1 cellular context compared by ENCODE assay signal in the genomic region with DNA sequence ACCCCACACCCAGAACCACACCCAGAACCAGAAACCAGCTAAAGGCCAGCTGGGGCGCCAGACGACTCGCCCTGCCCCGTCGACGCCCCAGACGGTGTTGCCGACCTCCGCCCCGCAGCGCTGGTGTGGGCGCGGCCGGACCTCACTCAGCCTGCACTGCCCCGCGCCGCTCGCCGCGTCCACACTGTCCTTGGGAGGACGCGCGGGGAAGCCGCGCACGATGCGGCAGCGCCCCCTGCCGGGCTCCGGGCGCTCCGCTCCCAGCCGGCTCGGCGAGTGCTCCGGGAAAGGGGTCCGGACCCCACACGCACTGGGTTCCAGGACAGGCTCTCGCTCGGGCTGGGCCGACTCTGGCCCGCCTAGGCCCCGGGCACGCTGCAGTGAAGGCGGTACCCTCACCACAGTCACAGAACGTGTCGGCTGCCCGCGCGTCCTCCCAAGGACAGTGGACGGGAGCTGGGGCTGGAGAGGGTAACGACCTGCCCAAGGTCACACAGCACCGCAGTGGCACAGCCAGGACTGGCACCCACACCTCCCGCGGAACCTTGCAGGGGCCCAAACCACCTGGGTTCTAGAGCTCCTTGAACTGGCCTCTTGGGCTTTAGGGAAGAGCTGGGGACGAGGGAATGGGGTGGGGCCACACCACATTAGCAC.
TF ChIP-seq lines count a peak whose summit lies in the region.

No MANE protein-coding gene starts in this region.

TF ChIP-seq in K562, 482 proteins besides CTCF, POLR2A, EP300 and RAD21 (continued from another document and continues in another):
- TF ChIP-seq, protein P1, sequence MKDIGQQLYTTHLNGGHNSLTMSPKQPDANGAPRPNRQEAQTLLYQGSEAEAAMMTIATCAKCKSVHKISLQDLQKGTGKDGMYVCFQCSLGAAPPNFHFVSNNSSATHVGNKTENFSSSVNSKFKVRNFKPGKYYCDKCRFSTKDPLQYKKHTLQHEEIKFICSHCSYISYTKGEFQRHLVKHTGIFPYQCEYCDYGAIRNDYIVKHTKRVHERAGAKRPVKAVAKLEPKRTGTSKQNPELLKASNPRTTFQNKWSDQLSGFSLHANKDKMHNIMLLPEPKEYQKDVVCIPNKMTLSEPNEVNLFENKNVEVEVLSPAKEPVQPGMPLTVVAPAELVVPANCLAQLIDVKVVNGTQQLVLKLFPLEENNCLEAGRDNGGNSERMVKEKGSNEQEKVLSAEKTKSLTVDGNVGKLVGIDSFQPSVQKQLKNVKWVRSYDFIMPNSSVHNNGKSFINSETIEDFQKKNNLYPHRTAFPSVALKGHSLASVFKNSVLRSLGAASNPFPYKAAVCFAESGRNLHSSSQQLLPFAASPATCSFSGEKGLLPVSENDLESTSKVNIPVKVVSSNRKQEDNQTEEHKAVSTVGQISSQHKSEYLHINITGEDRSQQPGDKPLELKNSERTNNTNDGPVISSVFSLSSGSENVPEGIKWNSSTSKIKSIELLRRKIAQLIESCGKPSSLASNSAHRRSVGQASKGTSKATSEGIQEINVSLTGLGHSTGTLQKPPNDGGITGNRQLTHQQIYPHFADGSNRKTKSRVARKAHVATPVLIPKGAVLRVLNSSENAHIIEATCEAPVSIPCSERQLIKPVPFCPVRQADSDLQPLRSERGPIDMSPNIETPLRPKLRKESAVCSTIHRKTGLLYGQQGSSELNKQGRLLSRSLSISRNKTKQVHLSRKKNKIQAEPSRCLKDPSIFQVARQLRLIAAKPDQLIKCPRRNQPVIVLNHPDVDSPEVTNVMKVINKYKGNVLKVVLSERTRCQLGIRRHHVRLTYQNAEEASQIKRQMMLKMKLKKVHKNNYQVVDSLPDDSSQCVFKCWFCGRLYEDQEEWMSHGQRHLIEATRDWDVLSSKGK (CRISPR knock-in tag; IDR thresholded peaks at IDR 0.05), result no peak
- TF ChIP-seq SP2 (IDR thresholded peaks at IDR 0.05; ENCODE audit: extremely low read depth, low read depth, low read length, poor library complexity, severe bottlenecking) (no peak), PHF8 (IDR thresholded peaks at IDR 0.05; ENCODE audit: borderline replicate concordance, low read length) (peak; percentile 45; the same call in 1 of the 2 replicates), NONO (IDR thresholded peaks at IDR 0.05; ENCODE audit: low read depth in 2 of 2, low read length in 1 of 2) (0 out of 4 replicates have a peak, but pooled peaks of 1 of the 2 experiments have one; percentile 10), STAG1 (CRISPR knock-in tag; IDR thresholded peaks at IDR 0.05; ENCODE audit: borderline replicate concordance) (peak; percentile 81), STAT5B (CRISPR knock-in tag; IDR thresholded peaks at IDR 0.05) (no peak), ZNF707 (CRISPR knock-in tag; conservative IDR thresholded peaks at IDR 0.05) (no peak), ZKSCAN3 (CRISPR knock-in tag; IDR thresholded peaks at IDR 0.05) (no peak), PTTG1 (tag; IDR thresholded peaks at IDR 0.05; ENCODE audit: low read depth) (no peak), KDM5B (IDR thresholded peaks at IDR 0.05; ENCODE audit: insufficient replicate concordance, low read depth, low read length) (peak; percentile 36), ZBTB17 (CRISPR knock-in tag; IDR thresholded peaks at IDR 0.05) (no peak), TAF15 (IDR thresholded peaks at IDR 0.05; ENCODE audit: low read depth, low read length) (no peak), ZNF408 (CRISPR knock-in tag; IDR thresholded peaks at IDR 0.05; ENCODE audit: low read depth) (no peak), ZNF24 (IDR thresholded peaks at IDR 0.05) (peak; percentile 62; the same call in 1 of the 2 replicates), SMC3 (conservative IDR thresholded peaks at IDR 0.05; ENCODE audit: insufficient read depth, low read depth, low read length) (peak; percentile 68), HSF4 (CRISPR knock-in tag; IDR thresholded peaks at IDR 0.05; ENCODE audit: borderline replicate concordance) (no peak), LCOR (CRISPR knock-in tag; IDR thresholded peaks at IDR 0.05) (peak; percentile 26; the same call in 1 of the 2 replicates), ZC3H11A (IDR thresholded peaks at IDR 0.05; ENCODE audit: low read depth, low read length) (no peak), PHF20 (IDR thresholded peaks at IDR 0.05; ENCODE audit: partially characterized antibody) (no peak), MTA3 (IDR thresholded peaks at IDR 0.05; ENCODE audit: borderline replicate concordance) (peak; percentile 83), HMGN3 (IDR thresholded peaks at IDR 0.05; ENCODE audit: borderline replicate concordance, extremely low read depth, insufficient read length, low read depth, low read length) (peak; percentile 22), MAZ (CRISPR knock-in tag; conservative IDR thresholded peaks at IDR 0.05 in 1 of 2, IDR thresholded peaks at IDR 0.05 in 1 of 2) (peak in 1 of 2 experiments; percentile 19; a peak in 1 of 4 replicates), BDP1 (IDR thresholded peaks at IDR 0.05; ENCODE audit: insufficient read depth, insufficient read length) (no peak), ZNF253 (CRISPR knock-in tag; conservative IDR thresholded peaks at IDR 0.05) (no peak)
- TF ChIP-seq, protein P2, sequence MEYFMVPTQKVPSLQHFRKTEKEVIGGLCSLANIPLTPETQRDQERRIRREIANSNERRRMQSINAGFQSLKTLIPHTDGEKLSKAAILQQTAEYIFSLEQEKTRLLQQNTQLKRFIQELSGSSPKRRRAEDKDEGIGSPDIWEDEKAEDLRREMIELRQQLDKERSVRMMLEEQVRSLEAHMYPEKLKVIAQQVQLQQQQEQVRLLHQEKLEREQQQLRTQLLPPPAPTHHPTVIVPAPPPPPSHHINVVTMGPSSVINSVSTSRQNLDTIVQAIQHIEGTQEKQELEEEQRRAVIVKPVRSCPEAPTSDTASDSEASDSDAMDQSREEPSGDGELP (CRISPR knock-in tag; IDR thresholded peaks at IDR 0.05; ENCODE audit: borderline replicate concordance), result peak; percentile 38; the same call in 1 of the 2 replicates
- TF ChIP-seq, protein P3, sequence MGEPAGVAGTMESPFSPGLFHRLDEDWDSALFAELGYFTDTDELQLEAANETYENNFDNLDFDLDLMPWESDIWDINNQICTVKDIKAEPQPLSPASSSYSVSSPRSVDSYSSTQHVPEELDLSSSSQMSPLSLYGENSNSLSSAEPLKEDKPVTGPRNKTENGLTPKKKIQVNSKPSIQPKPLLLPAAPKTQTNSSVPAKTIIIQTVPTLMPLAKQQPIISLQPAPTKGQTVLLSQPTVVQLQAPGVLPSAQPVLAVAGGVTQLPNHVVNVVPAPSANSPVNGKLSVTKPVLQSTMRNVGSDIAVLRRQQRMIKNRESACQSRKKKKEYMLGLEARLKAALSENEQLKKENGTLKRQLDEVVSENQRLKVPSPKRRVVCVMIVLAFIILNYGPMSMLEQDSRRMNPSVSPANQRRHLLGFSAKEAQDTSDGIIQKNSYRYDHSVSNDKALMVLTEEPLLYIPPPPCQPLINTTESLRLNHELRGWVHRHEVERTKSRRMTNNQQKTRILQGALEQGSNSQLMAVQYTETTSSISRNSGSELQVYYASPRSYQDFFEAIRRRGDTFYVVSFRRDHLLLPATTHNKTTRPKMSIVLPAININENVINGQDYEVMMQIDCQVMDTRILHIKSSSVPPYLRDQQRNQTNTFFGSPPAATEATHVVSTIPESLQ (CRISPR knock-in tag; IDR thresholded peaks at IDR 0.05), result 0 out of 2 replicates have a peak, but pooled peaks have one; percentile 74
- TF ChIP-seq, protein P4, sequence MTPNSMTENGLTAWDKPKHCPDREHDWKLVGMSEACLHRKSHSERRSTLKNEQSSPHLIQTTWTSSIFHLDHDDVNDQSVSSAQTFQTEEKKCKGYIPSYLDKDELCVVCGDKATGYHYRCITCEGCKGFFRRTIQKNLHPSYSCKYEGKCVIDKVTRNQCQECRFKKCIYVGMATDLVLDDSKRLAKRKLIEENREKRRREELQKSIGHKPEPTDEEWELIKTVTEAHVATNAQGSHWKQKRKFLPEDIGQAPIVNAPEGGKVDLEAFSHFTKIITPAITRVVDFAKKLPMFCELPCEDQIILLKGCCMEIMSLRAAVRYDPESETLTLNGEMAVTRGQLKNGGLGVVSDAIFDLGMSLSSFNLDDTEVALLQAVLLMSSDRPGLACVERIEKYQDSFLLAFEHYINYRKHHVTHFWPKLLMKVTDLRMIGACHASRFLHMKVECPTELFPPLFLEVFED (CRISPR knock-in tag; conservative IDR thresholded peaks at IDR 0.05), result no peak
- TF ChIP-seq, protein P5, sequence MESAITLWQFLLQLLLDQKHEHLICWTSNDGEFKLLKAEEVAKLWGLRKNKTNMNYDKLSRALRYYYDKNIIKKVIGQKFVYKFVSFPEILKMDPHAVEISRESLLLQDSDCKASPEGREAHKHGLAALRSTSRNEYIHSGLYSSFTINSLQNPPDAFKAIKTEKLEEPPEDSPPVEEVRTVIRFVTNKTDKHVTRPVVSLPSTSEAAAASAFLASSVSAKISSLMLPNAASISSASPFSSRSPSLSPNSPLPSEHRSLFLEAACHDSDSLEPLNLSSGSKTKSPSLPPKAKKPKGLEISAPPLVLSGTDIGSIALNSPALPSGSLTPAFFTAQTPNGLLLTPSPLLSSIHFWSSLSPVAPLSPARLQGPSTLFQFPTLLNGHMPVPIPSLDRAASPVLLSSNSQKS (CRISPR knock-in tag; IDR thresholded peaks at IDR 0.05), result no peak
- TF ChIP-seq, protein P6, sequence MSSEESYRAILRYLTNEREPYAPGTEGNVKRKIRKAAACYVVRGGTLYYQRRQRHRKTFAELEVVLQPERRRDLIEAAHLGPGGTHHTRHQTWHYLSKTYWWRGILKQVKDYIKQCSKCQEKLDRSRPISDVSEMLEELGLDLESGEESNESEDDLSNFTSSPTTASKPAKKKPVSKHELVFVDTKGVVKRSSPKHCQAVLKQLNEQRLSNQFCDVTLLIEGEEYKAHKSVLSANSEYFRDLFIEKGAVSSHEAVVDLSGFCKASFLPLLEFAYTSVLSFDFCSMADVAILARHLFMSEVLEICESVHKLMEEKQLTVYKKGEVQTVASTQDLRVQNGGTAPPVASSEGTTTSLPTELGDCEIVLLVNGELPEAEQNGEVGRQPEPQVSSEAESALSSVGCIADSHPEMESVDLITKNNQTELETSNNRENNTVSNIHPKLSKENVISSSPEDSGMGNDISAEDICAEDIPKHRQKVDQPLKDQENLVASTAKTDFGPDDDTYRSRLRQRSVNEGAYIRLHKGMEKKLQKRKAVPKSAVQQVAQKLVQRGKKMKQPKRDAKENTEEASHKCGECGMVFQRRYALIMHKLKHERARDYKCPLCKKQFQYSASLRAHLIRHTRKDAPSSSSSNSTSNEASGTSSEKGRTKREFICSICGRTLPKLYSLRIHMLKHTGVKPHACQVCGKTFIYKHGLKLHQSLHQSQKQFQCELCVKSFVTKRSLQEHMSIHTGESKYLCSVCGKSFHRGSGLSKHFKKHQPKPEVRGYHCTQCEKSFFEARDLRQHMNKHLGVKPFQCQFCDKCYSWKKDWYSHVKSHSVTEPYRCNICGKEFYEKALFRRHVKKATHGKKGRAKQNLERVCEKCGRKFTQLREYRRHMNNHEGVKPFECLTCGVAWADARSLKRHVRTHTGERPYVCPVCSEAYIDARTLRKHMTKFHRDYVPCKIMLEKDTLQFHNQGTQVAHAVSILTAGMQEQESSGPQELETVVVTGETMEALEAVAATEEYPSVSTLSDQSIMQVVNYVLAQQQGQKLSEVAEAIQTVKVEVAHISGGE (CRISPR knock-in tag; IDR thresholded peaks at IDR 0.05), result peak in 2 of 3 experiments; percentile 71 to 90; a peak in 4 of 6 replicates
- TF ChIP-seq, protein P7, sequence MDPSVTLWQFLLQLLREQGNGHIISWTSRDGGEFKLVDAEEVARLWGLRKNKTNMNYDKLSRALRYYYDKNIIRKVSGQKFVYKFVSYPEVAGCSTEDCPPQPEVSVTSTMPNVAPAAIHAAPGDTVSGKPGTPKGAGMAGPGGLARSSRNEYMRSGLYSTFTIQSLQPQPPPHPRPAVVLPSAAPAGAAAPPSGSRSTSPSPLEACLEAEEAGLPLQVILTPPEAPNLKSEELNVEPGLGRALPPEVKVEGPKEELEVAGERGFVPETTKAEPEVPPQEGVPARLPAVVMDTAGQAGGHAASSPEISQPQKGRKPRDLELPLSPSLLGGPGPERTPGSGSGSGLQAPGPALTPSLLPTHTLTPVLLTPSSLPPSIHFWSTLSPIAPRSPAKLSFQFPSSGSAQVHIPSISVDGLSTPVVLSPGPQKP (CRISPR knock-in tag; IDR thresholded peaks at IDR 0.05), result no peak
- TF ChIP-seq, protein P8, sequence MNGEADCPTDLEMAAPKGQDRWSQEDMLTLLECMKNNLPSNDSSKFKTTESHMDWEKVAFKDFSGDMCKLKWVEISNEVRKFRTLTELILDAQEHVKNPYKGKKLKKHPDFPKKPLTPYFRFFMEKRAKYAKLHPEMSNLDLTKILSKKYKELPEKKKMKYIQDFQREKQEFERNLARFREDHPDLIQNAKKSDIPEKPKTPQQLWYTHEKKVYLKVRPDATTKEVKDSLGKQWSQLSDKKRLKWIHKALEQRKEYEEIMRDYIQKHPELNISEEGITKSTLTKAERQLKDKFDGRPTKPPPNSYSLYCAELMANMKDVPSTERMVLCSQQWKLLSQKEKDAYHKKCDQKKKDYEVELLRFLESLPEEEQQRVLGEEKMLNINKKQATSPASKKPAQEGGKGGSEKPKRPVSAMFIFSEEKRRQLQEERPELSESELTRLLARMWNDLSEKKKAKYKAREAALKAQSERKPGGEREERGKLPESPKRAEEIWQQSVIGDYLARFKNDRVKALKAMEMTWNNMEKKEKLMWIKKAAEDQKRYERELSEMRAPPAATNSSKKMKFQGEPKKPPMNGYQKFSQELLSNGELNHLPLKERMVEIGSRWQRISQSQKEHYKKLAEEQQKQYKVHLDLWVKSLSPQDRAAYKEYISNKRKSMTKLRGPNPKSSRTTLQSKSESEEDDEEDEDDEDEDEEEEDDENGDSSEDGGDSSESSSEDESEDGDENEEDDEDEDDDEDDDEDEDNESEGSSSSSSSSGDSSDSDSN (IDR thresholded peaks at IDR 0.05; ENCODE audit: borderline replicate concordance in 1 of 2, low read depth in 2 of 2, low read length in 2 of 2), result peak in 1 of 2 experiments; percentile 86; a peak in 2 of 4 replicates
- TF ChIP-seq, protein P9, sequence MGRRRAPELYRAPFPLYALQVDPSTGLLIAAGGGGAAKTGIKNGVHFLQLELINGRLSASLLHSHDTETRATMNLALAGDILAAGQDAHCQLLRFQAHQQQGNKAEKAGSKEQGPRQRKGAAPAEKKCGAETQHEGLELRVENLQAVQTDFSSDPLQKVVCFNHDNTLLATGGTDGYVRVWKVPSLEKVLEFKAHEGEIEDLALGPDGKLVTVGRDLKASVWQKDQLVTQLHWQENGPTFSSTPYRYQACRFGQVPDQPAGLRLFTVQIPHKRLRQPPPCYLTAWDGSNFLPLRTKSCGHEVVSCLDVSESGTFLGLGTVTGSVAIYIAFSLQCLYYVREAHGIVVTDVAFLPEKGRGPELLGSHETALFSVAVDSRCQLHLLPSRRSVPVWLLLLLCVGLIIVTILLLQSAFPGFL (CRISPR knock-in tag; IDR thresholded peaks at IDR 0.05), result peak; percentile 82; the same call in 1 of the 2 replicates
- TF ChIP-seq, protein P10, sequence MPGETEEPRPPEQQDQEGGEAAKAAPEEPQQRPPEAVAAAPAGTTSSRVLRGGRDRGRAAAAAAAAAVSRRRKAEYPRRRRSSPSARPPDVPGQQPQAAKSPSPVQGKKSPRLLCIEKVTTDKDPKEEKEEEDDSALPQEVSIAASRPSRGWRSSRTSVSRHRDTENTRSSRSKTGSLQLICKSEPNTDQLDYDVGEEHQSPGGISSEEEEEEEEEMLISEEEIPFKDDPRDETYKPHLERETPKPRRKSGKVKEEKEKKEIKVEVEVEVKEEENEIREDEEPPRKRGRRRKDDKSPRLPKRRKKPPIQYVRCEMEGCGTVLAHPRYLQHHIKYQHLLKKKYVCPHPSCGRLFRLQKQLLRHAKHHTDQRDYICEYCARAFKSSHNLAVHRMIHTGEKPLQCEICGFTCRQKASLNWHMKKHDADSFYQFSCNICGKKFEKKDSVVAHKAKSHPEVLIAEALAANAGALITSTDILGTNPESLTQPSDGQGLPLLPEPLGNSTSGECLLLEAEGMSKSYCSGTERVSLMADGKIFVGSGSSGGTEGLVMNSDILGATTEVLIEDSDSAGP (CRISPR knock-in tag; IDR thresholded peaks at IDR 0.05), result no peak
